19 cellular contexts compared by ENCODE assay signal in the genomic region with DNA sequence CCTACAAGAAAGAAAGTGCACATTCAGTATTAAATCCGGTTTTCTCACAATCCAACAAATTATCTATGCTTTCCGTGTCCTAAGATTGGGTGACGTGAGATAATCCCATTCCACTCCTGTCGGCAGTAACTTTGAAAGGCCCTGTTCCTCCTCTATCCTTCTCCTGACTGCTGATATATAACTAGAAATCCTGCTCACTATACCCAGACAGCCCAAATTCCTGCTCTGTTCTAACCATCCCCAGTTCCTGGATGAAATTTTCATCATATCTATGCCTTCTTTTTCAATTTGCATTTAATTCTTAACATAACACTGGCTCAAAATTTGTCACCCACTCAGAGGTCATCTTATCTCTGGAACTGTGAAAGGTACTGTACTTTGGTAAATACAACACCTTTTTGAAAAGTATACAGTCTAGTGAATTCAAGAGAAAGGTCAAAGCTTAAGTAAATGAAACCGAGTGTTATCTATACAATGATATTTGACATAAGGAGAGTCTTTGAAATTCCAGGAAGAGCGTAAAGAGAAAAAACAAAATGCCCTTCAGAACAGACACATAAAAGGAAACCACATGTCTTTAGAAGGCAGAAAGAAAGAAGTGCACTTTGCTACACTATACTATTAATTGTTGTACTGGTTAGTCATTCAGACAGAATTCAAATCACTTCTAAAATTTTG.
DNase-seq lines count a peak whose midpoint lies in the region; ATAC-seq, FAIRE-seq and TF ChIP-seq lines count a peak whose summit lies in the region.
"Had no signal": no experiment of that assay in that cellular context is flagged by ENCODE, and none has a peak within 500 bp of the region (broad histone marks: within the 10 kb centered on the region; RNA-seq: fewer than 3 reads in every experiment).

No MANE protein-coding gene starts in this region.

- no peak overlapping the region for H2AFZ ChIP-seq in HepG2 (ENCODE audit: low read length)

- H3K27ac ChIP-seq in HepG2 (ENCODE audit: extremely low read length, insufficient read depth, low read length) (peak overlapping the region; percentile 60), right lobe of liver (no peak overlapping the region)
- H3K27ac ChIP-seq: A549, C4-2B had no signal

- H3K27me3 ChIP-seq in HepG2 (ENCODE audit: control insufficient read depth in 1 of 2, insufficient read depth in 2 of 2, low read length in 2 of 2): no peaks in the 10 kb centered on the region
- no peaks in the 10 kb centered on the region for H3K27me3 ChIP-seq in right lobe of liver
- H3K27me3 ChIP-seq: BE2C had no signal

- in situ Hi-C loops in HepG2 (cut with HindIII; ENCODE audit: extremely low pct_ligation_motif_present, low pct_unique_long_range_greater_than_20kb): no loop called here
- in situ Hi-C loops in SK-MEL-5 (cut with HindIII; ENCODE audit: low pct_unique_long_range_greater_than_20kb, low sequenced_read_pairs): no loop called here

- POLR2A ChIA-PET in HepG2 (lab: Yijun Ruan, JAX): no interaction called here

- WGBS in HepG2 (ENCODE audit: low lambda C conversion rate): 4% methylated on average over 6 of the region's 6 CpGs
- WGBS in right lobe of liver (ENCODE audit: insufficient coverage, low coverage, low lambda C conversion rate, missing lambda C conversion rate): 39% methylated on average over 6 of the region's 6 CpGs

- H3K9me3 ChIP-seq in HepG2 (ENCODE audit: low read length) (peaks cover 28% of the 10 kb centered on the region), right lobe of liver (no peaks in the 10 kb centered on the region)
- H3K9me3 ChIP-seq: A549, BE2C had no signal

- H3K4me2 ChIP-seq in HepG2 (ENCODE audit: low read depth, low read length): peak overlapping the region; percentile 67
- H3K4me2 ChIP-seq: A549 had no signal

- H3K9ac ChIP-seq in HepG2 (ENCODE audit: insufficient read depth, low read depth, low read length): no peak overlapping the region

- ATAC-seq in HepG2: peak; percentile 94
- ATAC-seq in right lobe of liver: no peak
- no peak for ATAC-seq in HG03196 (IDR thresholded peaks at IDR 0.05; ENCODE audit: unreplicated experiment)
- ATAC-seq in HG03457 (IDR thresholded peaks at IDR 0.05; ENCODE audit: unreplicated experiment): no peak
- ATAC-seq: A549 had no signal

- peak; percentile 42 for FAIRE-seq in HepG2 (lab: Jason Lieb, UNC)
- FAIRE-seq: A549, D721Med, GM12891, HTR-8/SVneo had no signal

- peaks cover 56% of the 10 kb centered on the region for H3K4me1 ChIP-seq in HepG2 (ENCODE audit: insufficient read depth, low read length)
- H3K4me1 ChIP-seq in right lobe of liver: no peaks in the 10 kb centered on the region
- H3K4me1 ChIP-seq: A549, BE2C had no signal

- H3K36me3 ChIP-seq in HepG2 (replicated peaks in 1 of 2; ENCODE audit: control insufficient read depth in 1 of 2, insufficient read depth in 2 of 2, low read length in 2 of 2) (no peaks in the 10 kb centered on the region), right lobe of liver (no peaks in the 10 kb centered on the region)
- H3K36me3 ChIP-seq: BE2C had no signal

- intact Hi-C loops in HepG2 (cut with micrococcal nuclease; ENCODE audit: unreplicated experiment) (loop anchor here (5.0 to 10.0 kb wide), 3 partner anchors 201 to 1398 kb away; a partner anchor contains a TSS), right lobe of liver (cut with DNase I) (no loop called here)

- TF ChIP-seq EP300 in HepG2 (IDR thresholded peaks at IDR 0.05; ENCODE audit: low read depth in 2 of 2, low read length in 2 of 2): peak; percentile 47 to 95; a peak in 3 of 4 replicates
- peak; percentile 79 for TF ChIP-seq EP300 in HepG2 (CRISPR knock-in tag; IDR thresholded peaks at IDR 0.05; ENCODE audit: borderline replicate concordance)

- peak; percentile 84 for DNase-seq in HepG2 (ENCODE audit: low spot score)
- DNase-seq in right lobe of liver: no peak
- DNase-seq in HuH-7 (ENCODE audit: low spot score): peak; percentile 3
- peak; percentile 43 for DNase-seq in SK-MEL-5 (ENCODE audit: low read depth, low spot score)
- DNase-seq in islet precursor cell: no peak
- DNase-seq: BE2C; CD4-positive, alpha-beta memory T cell; DMS153; GOT3; H9; IMR-90; KBM-7 had no signal

- no TSS peak for BruUV-seq in HepG2 (replicated peaks; lab: Mats Ljungman, UMichigan)

- TF ChIP-seq CTCF in HepG2 (CRISPR knock-in tag; IDR thresholded peaks at IDR 0.05) (no peak), right lobe of liver (IDR thresholded peaks at IDR 0.05) (no peak)

- CTCF ChIA-PET in HepG2 (lab: Yijun Ruan, JAX; ENCODE audit: low intra/inter-chr PET ratio, low total read pairs): no interaction called here

- H3K4me3 ChIP-seq in HepG2 (replicated peaks in 1 of 3; ENCODE audit: insufficient read depth in 1 of 3, low read depth in 2 of 3, low read length in 3 of 3) (peak overlapping the region in 1 of 3 experiments; percentile 7; a peak in 1 of 6 replicates), right lobe of liver (no peak overlapping the region)
- H3K4me3 ChIP-seq: A549 had no signal

- no peaks in the 10 kb centered on the region for H4K20me1 ChIP-seq in HepG2 (ENCODE audit: insufficient read depth, low read length)

- TF ChIP-seq RAD21 in HepG2 (CRISPR knock-in tag; IDR thresholded peaks at IDR 0.05): no peak

- H3K79me2 ChIP-seq in HepG2 (ENCODE audit: insufficient read depth, low read length): no peaks in the 10 kb centered on the region

- no peak for TF ChIP-seq POLR2A in HepG2 (IDR thresholded peaks at IDR 0.05; ENCODE audit: insufficient read depth in 1 of 2, low read depth in 2 of 2, low read length in 2 of 2)
- no peak for TF ChIP-seq POLR2A in right lobe of liver (IDR thresholded peaks at IDR 0.05)

TF ChIP-seq in HepG2, 621 proteins besides CTCF, POLR2A, EP300 and RAD21 (continues in another document):
- no peak for TF ChIP-seq ZBTB7A (CRISPR knock-in tag; IDR thresholded peaks at IDR 0.05)
- TF ChIP-seq FOXM1 (CRISPR knock-in tag; IDR thresholded peaks at IDR 0.05): no peak
- TF ChIP-seq CCAR2 (optimal IDR thresholded peaks at IDR 0.05; ENCODE audit: low read depth, low read length): no peak
- no peak for TF ChIP-seq ZNF713 (CRISPR knock-in tag; IDR thresholded peaks at IDR 0.05)
- no peak for TF ChIP-seq SP1 (IDR thresholded peaks at IDR 0.05)
- no peak for TF ChIP-seq SP1 (CRISPR knock-in tag; IDR thresholded peaks at IDR 0.05)
- TF ChIP-seq ZMAT3 (CRISPR knock-in tag; conservative IDR thresholded peaks at IDR 0.05): no peak
- no peak for TF ChIP-seq JUND (CRISPR knock-in tag; IDR thresholded peaks at IDR 0.05)
- TF ChIP-seq ZNF569 (CRISPR knock-in tag; IDR thresholded peaks at IDR 0.05; ENCODE audit: borderline replicate concordance): no peak
- TF ChIP-seq ZSCAN20 (CRISPR knock-in tag; IDR thresholded peaks at IDR 0.05; ENCODE audit: borderline replicate concordance): no peak
- TF ChIP-seq ZNF180 (CRISPR knock-in tag; IDR thresholded peaks at IDR 0.05; ENCODE audit: borderline replicate concordance, low read depth): no peak
- TF ChIP-seq FOXK1 (CRISPR knock-in tag; IDR thresholded peaks at IDR 0.05; ENCODE audit: borderline replicate concordance, low read depth): peak; percentile 52; the same call in 1 of the 2 replicates
- TF ChIP-seq, protein P1, sequence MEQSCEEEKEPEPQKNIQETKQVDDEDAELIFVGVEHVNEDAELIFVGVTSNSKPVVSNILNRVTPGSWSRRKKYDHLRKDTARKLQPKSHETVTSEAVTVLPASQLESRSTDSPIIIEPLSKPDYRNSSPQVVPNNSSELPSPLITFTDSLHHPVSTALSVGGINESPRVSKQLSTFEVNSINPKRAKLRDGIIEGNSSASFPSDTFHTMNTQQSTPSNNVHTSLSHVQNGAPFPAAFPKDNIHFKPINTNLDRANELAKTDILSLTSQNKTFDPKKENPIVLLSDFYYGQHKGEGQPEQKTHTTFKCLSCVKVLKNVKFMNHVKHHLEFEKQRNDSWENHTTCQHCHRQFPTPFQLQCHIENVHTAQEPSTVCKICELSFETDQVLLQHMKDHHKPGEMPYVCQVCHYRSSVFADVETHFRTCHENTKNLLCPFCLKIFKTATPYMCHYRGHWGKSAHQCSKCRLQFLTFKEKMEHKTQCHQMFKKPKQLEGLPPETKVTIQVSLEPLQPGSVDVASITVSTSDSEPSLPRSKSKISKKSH (CRISPR knock-in tag; IDR thresholded peaks at IDR 0.05; ENCODE audit: borderline replicate concordance): no peak
- TF ChIP-seq SMARCE1 (IDR thresholded peaks at IDR 0.05; ENCODE audit: borderline replicate concordance): no peak
- TF ChIP-seq SETDB1 (CRISPR knock-in tag; IDR thresholded peaks at IDR 0.05; ENCODE audit: borderline replicate concordance): no peak
- TF ChIP-seq REXO4 (CRISPR knock-in tag; IDR thresholded peaks at IDR 0.05; ENCODE audit: borderline replicate concordance): no peak
- no peak for TF ChIP-seq CREB1 (IDR thresholded peaks at IDR 0.05)
- peak; percentile 90 for TF ChIP-seq CREB1 (CRISPR knock-in tag; IDR thresholded peaks at IDR 0.05)
- peak; percentile 54 for TF ChIP-seq ZEB1 (IDR thresholded peaks at IDR 0.05; ENCODE audit: insufficient replicate concordance, low read depth)
- TF ChIP-seq ZNF160 (CRISPR knock-in tag; IDR thresholded peaks at IDR 0.05): no peak
- TF ChIP-seq JARID2 (CRISPR knock-in tag; IDR thresholded peaks at IDR 0.05; ENCODE audit: insufficient replicate concordance): no peak
- TF ChIP-seq NKX3-1 (CRISPR knock-in tag; IDR thresholded peaks at IDR 0.05): peak; percentile 95; the same call in 1 of the 2 replicates
- TF ChIP-seq, protein P2, sequence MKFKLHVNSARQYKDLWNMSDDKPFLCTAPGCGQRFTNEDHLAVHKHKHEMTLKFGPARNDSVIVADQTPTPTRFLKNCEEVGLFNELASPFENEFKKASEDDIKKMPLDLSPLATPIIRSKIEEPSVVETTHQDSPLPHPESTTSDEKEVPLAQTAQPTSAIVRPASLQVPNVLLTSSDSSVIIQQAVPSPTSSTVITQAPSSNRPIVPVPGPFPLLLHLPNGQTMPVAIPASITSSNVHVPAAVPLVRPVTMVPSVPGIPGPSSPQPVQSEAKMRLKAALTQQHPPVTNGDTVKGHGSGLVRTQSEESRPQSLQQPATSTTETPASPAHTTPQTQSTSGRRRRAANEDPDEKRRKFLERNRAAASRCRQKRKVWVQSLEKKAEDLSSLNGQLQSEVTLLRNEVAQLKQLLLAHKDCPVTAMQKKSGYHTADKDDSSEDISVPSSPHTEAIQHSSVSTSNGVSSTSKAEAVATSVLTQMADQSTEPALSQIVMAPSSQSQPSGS (CRISPR knock-in tag; IDR thresholded peaks at IDR 0.05): peak; percentile 59; the same call in 1 of the 2 replicates
- TF ChIP-seq, protein P3, sequence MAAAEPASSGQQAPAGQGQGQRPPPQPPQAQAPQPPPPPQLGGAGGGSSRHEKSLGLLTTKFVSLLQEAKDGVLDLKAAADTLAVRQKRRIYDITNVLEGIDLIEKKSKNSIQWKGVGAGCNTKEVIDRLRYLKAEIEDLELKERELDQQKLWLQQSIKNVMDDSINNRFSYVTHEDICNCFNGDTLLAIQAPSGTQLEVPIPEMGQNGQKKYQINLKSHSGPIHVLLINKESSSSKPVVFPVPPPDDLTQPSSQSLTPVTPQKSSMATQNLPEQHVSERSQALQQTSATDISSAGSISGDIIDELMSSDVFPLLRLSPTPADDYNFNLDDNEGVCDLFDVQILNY (CRISPR knock-in tag; conservative IDR thresholded peaks at IDR 0.05): no peak

Comparison
In these comparisons a context has a peak if more than half of its experiments do, and no peak if none do; other contexts are left out.
1. DNase-seq: peak in HepG2 (single experiment), HuH-7 (single experiment) and SK-MEL-5 (single experiment); none in right lobe of liver (0 of 3) and islet precursor cell (single experiment).